1 cellular context compared by ENCODE assay signal in genomic region chr9:136762221-136762691, GRCh38.
TF ChIP-seq lines count a peak whose summit lies in the region.

No MANE protein-coding gene starts in this region.

TF ChIP-seq in K562, 482 proteins besides CTCF, POLR2A, EP300 and RAD21:
- TF ChIP-seq FOXP4 (CRISPR knock-in tag; IDR thresholded peaks at IDR 0.05; ENCODE audit: borderline replicate concordance) (no peak), ZBTB33 (CRISPR knock-in tag; IDR thresholded peaks at IDR 0.05) (0 out of 2 replicates have a peak, but pooled peaks have one; percentile 17), DEAF1 (CRISPR knock-in tag; IDR thresholded peaks at IDR 0.05) (no peak), FOXP1 (CRISPR knock-in tag; IDR thresholded peaks at IDR 0.05) (no peak)
